In genomic region chr3:112984485-112984884, GRCh38 we compare ENCODE assay signal across 12 cellular contexts. TPM values are rescaled to one million over a fixed set of nuclear protein-coding genes. Genes with fewer than 3 reads are reported as not detected.
DNase-seq lines count a peak whose midpoint lies in the region; TF ChIP-seq lines count a peak whose summit lies in the region.
"Had no signal": no experiment of that assay in that cellular context is flagged by ENCODE, and none has a peak within 500 bp of the region (broad histone marks: within the 10 kb centered on the region; RNA-seq: fewer than 3 reads in every experiment).

No MANE protein-coding gene starts in this region.

- peaks cover 1% of the 10 kb centered on the region for H3K27me3 Mint-ChIP-seq in endothelial cell (ENCODE audit: unreplicated experiment)

- H3K4me3 ChIP-seq in cardiac fibroblast (replicated peaks in 1 of 2; ENCODE audit: low read depth in 2 of 2, low read length in 2 of 2), result no peak overlapping the region

- TF ChIP-seq CTCF in cardiac fibroblast (IDR thresholded peaks at IDR 0.05; ENCODE audit: low read depth, low read length) (no peak), endothelial cell (IDR thresholded peaks at IDR 0.05; ENCODE audit: unreplicated experiment) (no peak)

- DNase-seq in activated gamma-delta T cell treated with Interleukin-2 at 50 U/mL for 16 hours (peak; percentile 40), activated gamma-delta T cell (lab: John Stamatoyannopoulos, UW) (no peak), NCI-H2107 treated with DMSO at 0.1 percent for 48 hours (lab: John Stamatoyannopoulos, UW; ENCODE audit: unreplicated experiment) (peak; percentile 81), cardiac fibroblast (ENCODE audit: low read depth in 2 of 2) (peak; percentile 9 to 39), endothelial cell (ENCODE audit: low spot score) (no peak), NOMO-1 treated with dmso at 0.1 percent for 144 hours (lab: John Stamatoyannopoulos, UW; ENCODE audit: unreplicated experiment) (no peak)
- DNase-seq in stimulated activated naive CD4-positive, alpha-beta T cell treated with Interleukin-2 at 50 U/mL for 16 hours (lab: John Stamatoyannopoulos, UW), result peak; percentile 20
- DNase-seq in stimulated activated CD4-positive, alpha-beta T cell treated with anti-CD3 and anti-CD28 coated beads, Interleukin-2, amount 100 ng/mL, for 24 hours, result no peak
- DNase-seq: activated CD4-positive, CD25-positive, alpha-beta regulatory T cell; left ventricle myocardium superior; MV-4-11 had no signal

- H3K4me1 Mint-ChIP-seq in endothelial cell (ENCODE audit: unreplicated experiment), result no peaks in the 10 kb centered on the region

- H3K9me3 Mint-ChIP-seq in endothelial cell (ENCODE audit: unreplicated experiment), result no peaks in the 10 kb centered on the region

- H3K27ac Mint-ChIP-seq in endothelial cell (ENCODE audit: unreplicated experiment), result no peak overlapping the region

- H3K36me3 Mint-ChIP-seq in endothelial cell (ENCODE audit: low read depth, unreplicated experiment), result no peaks in the 10 kb centered on the region

- no peak overlapping the region for H3K4me3 Mint-ChIP-seq in endothelial cell (ENCODE audit: unreplicated experiment)

RNA-seq across cellular contexts. Expression of gene GTPBP8, which starts 6.3 kb away (rescaled TPM):
- total RNA-seq in endothelial cell (ENCODE audit: unreplicated experiment), result 19.4 TPM

RNA-seq across cellular contexts. Expression of gene CD200R1, which starts 9.6 kb away (rescaled TPM):
- total RNA-seq in endothelial cell (ENCODE audit: unreplicated experiment), result 0.18 TPM
- total RNA-seq: dermis microvascular lymphatic vessel endothelial cell had no signal

Comparison
In these comparisons a context has a peak if more than half of its experiments do, and no peak if none do; other contexts are left out.
1. DNase-seq: peak in activated gamma-delta T cell treated with Interleukin-2 at 50 U/mL for 16 hours (single experiment), NCI-H2107 treated with DMSO at 0.1 percent for 48 hours (single experiment), cardiac fibroblast (2 of 2) and stimulated activated naive CD4-positive, alpha-beta T cell treated with Interleukin-2 at 50 U/mL for 16 hours (single experiment); none in activated gamma-delta T cell (single experiment), endothelial cell (single experiment), NOMO-1 treated with dmso at 0.1 percent for 144 hours (single experiment) and stimulated activated CD4-positive, alpha-beta T cell treated with anti-CD3 and anti-CD28 coated beads, Interleukin-2, amount 100 ng/mL, for 24 hours (0 of 2).